Comparison of ENCODE assay signal across 1 cellular context in the genomic region with DNA sequence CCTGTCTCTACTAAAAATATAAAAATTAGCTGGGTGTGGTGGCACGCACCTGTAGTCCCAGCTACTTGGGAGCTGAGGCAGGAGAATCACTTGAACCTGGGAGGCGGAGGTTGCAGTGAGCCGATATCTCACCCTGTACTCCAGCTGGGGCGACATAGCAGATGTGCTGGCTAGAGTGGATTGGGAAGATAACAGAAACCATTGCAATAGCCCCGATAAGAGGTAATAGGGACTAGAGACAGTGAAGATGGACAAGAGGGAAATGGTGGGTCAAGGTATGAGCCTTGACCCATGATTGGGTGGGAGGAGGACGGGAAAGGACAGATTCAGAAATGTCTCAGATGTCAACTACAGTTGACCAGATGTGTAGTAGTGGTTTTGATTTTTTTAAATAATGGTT.
TF ChIP-seq lines count a peak whose summit lies in the region.

No MANE protein-coding gene starts in this region.

TF ChIP-seq in K562, 482 proteins besides CTCF, POLR2A, EP300 and RAD21 (continues in another document):
- TF ChIP-seq ZNF57 (CRISPR knock-in tag; IDR thresholded peaks at IDR 0.05): no peak
- TF ChIP-seq TGIF2 (CRISPR knock-in tag; IDR thresholded peaks at IDR 0.05): no peak
- peak; percentile 18; the same call in 1 of the 2 replicates for TF ChIP-seq SMARCE1 (IDR thresholded peaks at IDR 0.05)
- TF ChIP-seq TEAD4 (IDR thresholded peaks at IDR 0.05; ENCODE audit: low read length): peak; percentile 91
- no peak for TF ChIP-seq TEAD4 (CRISPR knock-in tag; IDR thresholded peaks at IDR 0.05; ENCODE audit: borderline replicate concordance)
- no peak for TF ChIP-seq U2AF2 (optimal IDR thresholded peaks at IDR 0.05; ENCODE audit: low read depth, low read length)
- TF ChIP-seq, protein P1, sequence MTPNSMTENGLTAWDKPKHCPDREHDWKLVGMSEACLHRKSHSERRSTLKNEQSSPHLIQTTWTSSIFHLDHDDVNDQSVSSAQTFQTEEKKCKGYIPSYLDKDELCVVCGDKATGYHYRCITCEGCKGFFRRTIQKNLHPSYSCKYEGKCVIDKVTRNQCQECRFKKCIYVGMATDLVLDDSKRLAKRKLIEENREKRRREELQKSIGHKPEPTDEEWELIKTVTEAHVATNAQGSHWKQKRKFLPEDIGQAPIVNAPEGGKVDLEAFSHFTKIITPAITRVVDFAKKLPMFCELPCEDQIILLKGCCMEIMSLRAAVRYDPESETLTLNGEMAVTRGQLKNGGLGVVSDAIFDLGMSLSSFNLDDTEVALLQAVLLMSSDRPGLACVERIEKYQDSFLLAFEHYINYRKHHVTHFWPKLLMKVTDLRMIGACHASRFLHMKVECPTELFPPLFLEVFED (CRISPR knock-in tag; conservative IDR thresholded peaks at IDR 0.05): no peak
- no peak for TF ChIP-seq ZNF76 (CRISPR knock-in tag; IDR thresholded peaks at IDR 0.05; ENCODE audit: borderline replicate concordance)
- TF ChIP-seq, protein P2, sequence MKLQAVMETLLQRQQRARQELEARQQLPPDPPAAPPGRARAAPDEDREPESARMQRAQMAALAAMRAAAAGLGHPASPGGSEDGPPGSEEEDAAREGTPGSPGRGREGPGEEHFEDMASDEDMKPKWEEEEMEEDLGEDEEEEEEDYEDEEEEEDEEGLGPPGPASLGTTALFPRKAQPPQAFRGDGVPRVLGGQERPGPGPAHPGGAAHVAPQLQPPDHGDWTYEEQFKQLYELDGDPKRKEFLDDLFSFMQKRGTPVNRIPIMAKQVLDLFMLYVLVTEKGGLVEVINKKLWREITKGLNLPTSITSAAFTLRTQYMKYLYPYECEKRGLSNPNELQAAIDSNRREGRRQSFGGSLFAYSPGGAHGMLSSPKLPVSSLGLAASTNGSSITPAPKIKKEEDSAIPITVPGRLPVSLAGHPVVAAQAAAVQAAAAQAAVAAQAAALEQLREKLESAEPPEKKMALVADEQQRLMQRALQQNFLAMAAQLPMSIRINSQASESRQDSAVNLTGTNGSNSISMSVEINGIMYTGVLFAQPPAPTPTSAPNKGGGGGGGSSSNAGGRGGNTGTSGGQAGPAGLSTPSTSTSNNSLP (IDR thresholded peaks at IDR 0.05; ENCODE audit: borderline replicate concordance, low read depth, low read length): no peak
- no peak for TF ChIP-seq STAT5B (CRISPR knock-in tag; IDR thresholded peaks at IDR 0.05)
- TF ChIP-seq STAT5A (IDR thresholded peaks at IDR 0.05; ENCODE audit: borderline replicate concordance, low read length): peak; percentile 49; the same call in 1 of the 2 replicates
- peak; percentile 37; the same call in 1 of the 2 replicates for TF ChIP-seq HLTF (IDR thresholded peaks at IDR 0.05)
- TF ChIP-seq DDX20 (tag; IDR thresholded peaks at IDR 0.05; ENCODE audit: low read depth): no peak
- TF ChIP-seq MTA1 (IDR thresholded peaks at IDR 0.05; ENCODE audit: borderline replicate concordance): no peak
- peak; percentile 81; the same call in 1 of the 2 replicates for TF ChIP-seq CTBP1 (IDR thresholded peaks at IDR 0.05; ENCODE audit: borderline replicate concordance)
- TF ChIP-seq COPS2 (conservative IDR thresholded peaks at IDR 0.05): no peak
- peak; percentile 85 for TF ChIP-seq NCOR1 (IDR thresholded peaks at IDR 0.05)
- TF ChIP-seq, protein P3, sequence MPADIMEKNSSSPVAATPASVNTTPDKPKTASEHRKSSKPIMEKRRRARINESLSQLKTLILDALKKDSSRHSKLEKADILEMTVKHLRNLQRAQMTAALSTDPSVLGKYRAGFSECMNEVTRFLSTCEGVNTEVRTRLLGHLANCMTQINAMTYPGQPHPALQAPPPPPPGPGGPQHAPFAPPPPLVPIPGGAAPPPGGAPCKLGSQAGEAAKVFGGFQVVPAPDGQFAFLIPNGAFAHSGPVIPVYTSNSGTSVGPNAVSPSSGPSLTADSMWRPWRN (IDR thresholded peaks at IDR 0.05; ENCODE audit: low read depth): peak; percentile 45; the same call in 1 of the 2 replicates
- no peak for TF ChIP-seq JUNB (CRISPR knock-in tag; conservative IDR thresholded peaks at IDR 0.05)
- no peak for TF ChIP-seq ZNF217 (CRISPR knock-in tag; IDR thresholded peaks at IDR 0.05)
- TF ChIP-seq SOX6 (IDR thresholded peaks at IDR 0.05): peak; percentile 80
- no peak for TF ChIP-seq KAT7 (CRISPR knock-in tag; IDR thresholded peaks at IDR 0.05; ENCODE audit: borderline replicate concordance)
- peak; percentile 75; the same call in 1 of the 2 replicates for TF ChIP-seq CC2D1A (IDR thresholded peaks at IDR 0.05)
- peak; percentile 89 for TF ChIP-seq ARID1B (IDR thresholded peaks at IDR 0.05)
- TF ChIP-seq, protein P4, sequence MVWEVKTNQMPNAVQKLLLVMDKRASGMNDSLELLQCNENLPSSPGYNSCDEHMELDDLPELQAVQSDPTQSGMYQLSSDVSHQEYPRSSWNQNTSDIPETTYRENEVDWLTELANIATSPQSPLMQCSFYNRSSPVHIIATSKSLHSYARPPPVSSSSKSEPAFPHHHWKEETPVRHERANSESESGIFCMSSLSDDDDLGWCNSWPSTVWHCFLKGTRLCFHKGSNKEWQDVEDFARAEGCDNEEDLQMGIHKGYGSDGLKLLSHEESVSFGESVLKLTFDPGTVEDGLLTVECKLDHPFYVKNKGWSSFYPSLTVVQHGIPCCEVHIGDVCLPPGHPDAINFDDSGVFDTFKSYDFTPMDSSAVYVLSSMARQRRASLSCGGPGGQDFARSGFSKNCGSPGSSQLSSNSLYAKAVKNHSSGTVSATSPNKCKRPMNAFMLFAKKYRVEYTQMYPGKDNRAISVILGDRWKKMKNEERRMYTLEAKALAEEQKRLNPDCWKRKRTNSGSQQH (CRISPR knock-in tag; IDR thresholded peaks at IDR 0.05): no peak
- TF ChIP-seq, protein P5, sequence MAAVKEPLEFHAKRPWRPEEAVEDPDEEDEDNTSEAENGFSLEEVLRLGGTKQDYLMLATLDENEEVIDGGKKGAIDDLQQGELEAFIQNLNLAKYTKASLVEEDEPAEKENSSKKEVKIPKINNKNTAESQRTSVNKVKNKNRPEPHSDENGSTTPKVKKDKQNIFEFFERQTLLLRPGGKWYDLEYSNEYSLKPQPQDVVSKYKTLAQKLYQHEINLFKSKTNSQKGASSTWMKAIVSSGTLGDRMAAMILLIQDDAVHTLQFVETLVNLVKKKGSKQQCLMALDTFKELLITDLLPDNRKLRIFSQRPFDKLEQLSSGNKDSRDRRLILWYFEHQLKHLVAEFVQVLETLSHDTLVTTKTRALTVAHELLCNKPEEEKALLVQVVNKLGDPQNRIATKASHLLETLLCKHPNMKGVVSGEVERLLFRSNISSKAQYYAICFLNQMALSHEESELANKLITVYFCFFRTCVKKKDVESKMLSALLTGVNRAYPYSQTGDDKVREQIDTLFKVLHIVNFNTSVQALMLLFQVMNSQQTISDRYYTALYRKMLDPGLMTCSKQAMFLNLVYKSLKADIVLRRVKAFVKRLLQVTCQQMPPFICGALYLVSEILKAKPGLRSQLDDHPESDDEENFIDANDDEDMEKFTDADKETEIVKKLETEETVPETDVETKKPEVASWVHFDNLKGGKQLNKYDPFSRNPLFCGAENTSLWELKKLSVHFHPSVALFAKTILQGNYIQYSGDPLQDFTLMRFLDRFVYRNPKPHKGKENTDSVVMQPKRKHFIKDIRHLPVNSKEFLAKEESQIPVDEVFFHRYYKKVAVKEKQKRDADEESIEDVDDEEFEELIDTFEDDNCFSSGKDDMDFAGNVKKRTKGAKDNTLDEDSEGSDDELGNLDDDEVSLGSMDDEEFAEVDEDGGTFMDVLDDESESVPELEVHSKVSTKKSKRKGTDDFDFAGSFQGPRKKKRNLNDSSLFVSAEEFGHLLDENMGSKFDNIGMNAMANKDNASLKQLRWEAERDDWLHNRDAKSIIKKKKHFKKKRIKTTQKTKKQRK (IDR thresholded peaks at IDR 0.05; ENCODE audit: borderline replicate concordance, low read depth, low read length): no peak
- TF ChIP-seq SMAD4 (CRISPR knock-in tag; conservative IDR thresholded peaks at IDR 0.05): peak; percentile 78
- TF ChIP-seq TBL1XR1 (IDR thresholded peaks at IDR 0.05; ENCODE audit: low read length in 2 of 2): peak in 1 of 2 experiments; percentile 69; a peak in 2 of 4 replicates
- no peak for TF ChIP-seq ZNF717 (CRISPR knock-in tag; IDR thresholded peaks at IDR 0.05)
- no peak for TF ChIP-seq MCM3 (IDR thresholded peaks at IDR 0.05)
- TF ChIP-seq FOXK2 (conservative IDR thresholded peaks at IDR 0.05 in 1 of 2, IDR thresholded peaks at IDR 0.05 in 1 of 2; ENCODE audit: low read depth in 2 of 2): no peak
- peak; percentile 78; the same call in 1 of the 2 replicates for TF ChIP-seq PML (IDR thresholded peaks at IDR 0.05; ENCODE audit: low read length)
- TF ChIP-seq ZNF668 (CRISPR knock-in tag; IDR thresholded peaks at IDR 0.05): no peak
- TF ChIP-seq KDM2B (CRISPR knock-in tag; IDR thresholded peaks at IDR 0.05): no peak
- TF ChIP-seq BCOR (IDR thresholded peaks at IDR 0.05): peak; percentile 71; the same call in 1 of the 2 replicates
- 0 out of 2 replicates have a peak, but pooled peaks have one; percentile 16 for TF ChIP-seq EGR1 (conservative IDR thresholded peaks at IDR 0.05)
- TF ChIP-seq BDP1 (IDR thresholded peaks at IDR 0.05; ENCODE audit: insufficient read depth, insufficient read length): no peak
- TF ChIP-seq GATA2 (CRISPR knock-in tag; IDR thresholded peaks at IDR 0.05): peak; percentile 74
- peak; percentile 97 for TF ChIP-seq CBFA2T3 (IDR thresholded peaks at IDR 0.05)
- TF ChIP-seq, protein P6, sequence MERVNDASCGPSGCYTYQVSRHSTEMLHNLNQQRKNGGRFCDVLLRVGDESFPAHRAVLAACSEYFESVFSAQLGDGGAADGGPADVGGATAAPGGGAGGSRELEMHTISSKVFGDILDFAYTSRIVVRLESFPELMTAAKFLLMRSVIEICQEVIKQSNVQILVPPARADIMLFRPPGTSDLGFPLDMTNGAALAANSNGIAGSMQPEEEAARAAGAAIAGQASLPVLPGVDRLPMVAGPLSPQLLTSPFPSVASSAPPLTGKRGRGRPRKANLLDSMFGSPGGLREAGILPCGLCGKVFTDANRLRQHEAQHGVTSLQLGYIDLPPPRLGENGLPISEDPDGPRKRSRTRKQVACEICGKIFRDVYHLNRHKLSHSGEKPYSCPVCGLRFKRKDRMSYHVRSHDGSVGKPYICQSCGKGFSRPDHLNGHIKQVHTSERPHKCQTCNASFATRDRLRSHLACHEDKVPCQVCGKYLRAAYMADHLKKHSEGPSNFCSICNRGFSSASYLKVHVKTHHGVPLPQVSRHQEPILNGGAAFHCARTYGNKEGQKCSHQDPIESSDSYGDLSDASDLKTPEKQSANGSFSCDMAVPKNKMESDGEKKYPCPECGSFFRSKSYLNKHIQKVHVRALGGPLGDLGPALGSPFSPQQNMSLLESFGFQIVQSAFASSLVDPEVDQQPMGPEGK (CRISPR knock-in tag; IDR thresholded peaks at IDR 0.05; ENCODE audit: borderline replicate concordance): no peak
- TF ChIP-seq LEF1 (IDR thresholded peaks at IDR 0.05): no peak
- peak; percentile 95 for TF ChIP-seq CBFA2T2 (conservative IDR thresholded peaks at IDR 0.05)
- TF ChIP-seq TAF9B (IDR thresholded peaks at IDR 0.05; ENCODE audit: partially characterized antibody): no peak
- peak; percentile 92 for TF ChIP-seq KLF16 (IDR thresholded peaks at IDR 0.05)
- no peak for TF ChIP-seq ZNF384 (IDR thresholded peaks at IDR 0.05; ENCODE audit: low read depth, low read length)
- TF ChIP-seq C11orf30 (IDR thresholded peaks at IDR 0.05; ENCODE audit: low read depth): no peak
- peak; percentile 95 for TF ChIP-seq KDM1A (IDR thresholded peaks at IDR 0.05)
- TF ChIP-seq ZNF24 (IDR thresholded peaks at IDR 0.05): no peak
- TF ChIP-seq FOXM1 (IDR thresholded peaks at IDR 0.05; ENCODE audit: low read depth): peak; percentile 61
- no peak for TF ChIP-seq FOXM1 (CRISPR knock-in tag; IDR thresholded peaks at IDR 0.05; ENCODE audit: low read depth)
- TF ChIP-seq, protein P7, sequence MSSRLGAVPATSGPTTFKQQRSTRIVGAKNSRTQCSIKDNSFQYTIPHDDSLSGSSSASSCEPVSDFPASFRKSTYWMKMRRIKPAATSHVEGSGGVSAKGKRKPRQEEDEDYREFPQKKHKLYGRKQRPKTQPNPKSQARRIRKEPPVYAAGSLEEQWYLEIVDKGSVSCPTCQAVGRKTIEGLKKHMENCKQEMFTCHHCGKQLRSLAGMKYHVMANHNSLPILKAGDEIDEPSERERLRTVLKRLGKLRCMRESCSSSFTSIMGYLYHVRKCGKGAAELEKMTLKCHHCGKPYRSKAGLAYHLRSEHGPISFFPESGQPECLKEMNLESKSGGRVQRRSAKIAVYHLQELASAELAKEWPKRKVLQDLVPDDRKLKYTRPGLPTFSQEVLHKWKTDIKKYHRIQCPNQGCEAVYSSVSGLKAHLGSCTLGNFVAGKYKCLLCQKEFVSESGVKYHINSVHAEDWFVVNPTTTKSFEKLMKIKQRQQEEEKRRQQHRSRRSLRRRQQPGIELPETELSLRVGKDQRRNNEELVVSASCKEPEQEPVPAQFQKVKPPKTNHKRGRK (tag; IDR thresholded peaks at IDR 0.05): no peak
- no peak for TF ChIP-seq ZNF766 (CRISPR knock-in tag; conservative IDR thresholded peaks at IDR 0.05)
- TF ChIP-seq ZNF589 (CRISPR knock-in tag; IDR thresholded peaks at IDR 0.05; ENCODE audit: low read depth): no peak
- peak; percentile 92 to 96 for TF ChIP-seq TRIM24 (IDR thresholded peaks at IDR 0.05)
- TF ChIP-seq NFIC (IDR thresholded peaks at IDR 0.05): peak; percentile 82
- TF ChIP-seq SNIP1 (IDR thresholded peaks at IDR 0.05; ENCODE audit: low read depth): no peak
- TF ChIP-seq KHSRP (IDR thresholded peaks at IDR 0.05): no peak
- no peak for TF ChIP-seq ZNF347 (CRISPR knock-in tag; IDR thresholded peaks at IDR 0.05; ENCODE audit: low read depth)
- TF ChIP-seq ZFP36 (IDR thresholded peaks at IDR 0.05; ENCODE audit: low read depth, low read length, partially characterized antibody): no peak
- TF ChIP-seq TRIM28 (IDR thresholded peaks at IDR 0.05): no peak
- TF ChIP-seq ZC3H4 (CRISPR knock-in tag; IDR thresholded peaks at IDR 0.05; ENCODE audit: borderline replicate concordance): no peak
